8 cellular contexts compared by ENCODE assay signal in the genomic region with DNA sequence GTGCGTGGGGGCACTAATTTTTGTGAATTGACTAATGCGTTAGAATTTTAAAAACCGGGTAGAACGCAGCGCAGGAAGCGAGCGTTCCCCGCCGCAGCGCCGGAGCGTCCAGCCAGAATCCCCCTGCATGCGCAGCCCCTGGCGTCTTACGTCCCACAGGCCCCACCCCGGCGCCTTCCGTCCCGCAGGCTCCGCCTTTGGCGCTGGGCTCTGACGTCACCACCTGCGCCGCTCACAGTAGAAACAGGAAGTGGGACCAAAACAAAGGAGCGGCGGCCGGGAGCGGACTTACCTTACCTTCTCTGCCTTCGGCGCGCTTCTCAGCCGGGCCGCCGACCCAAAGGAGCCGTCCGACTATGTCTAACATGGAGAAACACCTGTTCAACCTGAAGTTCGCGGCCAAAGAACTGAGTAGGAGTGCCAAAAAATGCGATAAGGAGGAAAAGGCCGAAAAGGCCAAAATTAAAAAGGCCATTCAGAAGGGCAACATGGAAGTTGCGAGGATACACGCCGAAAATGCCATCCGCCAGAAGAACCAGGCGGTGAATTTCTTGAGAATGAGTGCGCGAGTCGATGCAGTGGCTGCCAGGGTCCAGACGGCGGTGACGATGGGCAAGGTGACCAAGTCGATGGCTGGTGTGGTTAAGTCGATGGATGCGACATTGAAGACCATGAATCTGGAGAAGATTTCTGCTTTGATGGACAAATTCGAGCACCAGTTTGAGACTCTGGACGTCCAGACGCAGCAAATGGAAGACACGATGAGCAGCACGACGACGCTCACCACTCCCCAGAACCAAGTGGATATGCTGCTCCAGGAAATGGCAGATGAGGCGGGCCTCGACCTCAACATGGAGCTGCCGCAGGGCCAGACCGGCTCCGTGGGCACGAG. TPM values are rescaled to one million over a fixed set of nuclear protein-coding genes. Genes with fewer than 3 reads are reported as not detected.
DNase-seq lines count a peak whose midpoint lies in the region; ATAC-seq and TF ChIP-seq lines count a peak whose summit lies in the region.

A gene with protein sequence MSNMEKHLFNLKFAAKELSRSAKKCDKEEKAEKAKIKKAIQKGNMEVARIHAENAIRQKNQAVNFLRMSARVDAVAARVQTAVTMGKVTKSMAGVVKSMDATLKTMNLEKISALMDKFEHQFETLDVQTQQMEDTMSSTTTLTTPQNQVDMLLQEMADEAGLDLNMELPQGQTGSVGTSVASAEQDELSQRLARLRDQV (plus strand): TSS at position 258 of the 892 bp plus-strand sequence. CDS start 99 bp downstream, at position 357.

- TF ChIP-seq CTCF in PC-3 (conservative IDR thresholded peaks at IDR 0.05; ENCODE audit: low read depth, low read length) (no peak), epithelial cell of proximal tubule (conservative IDR thresholded peaks at IDR 0.05; ENCODE audit: low read depth, low read length) (no peak)

- TSS peak; percentile 81 for BruUV-seq in PC-3 (replicated peaks; lab: Mats Ljungman, UMichigan)

- no peaks in the 10 kb centered on the region for H3K36me3 ChIP-seq in PC-3 (ENCODE audit: low read depth, low read length)
- H3K36me3 ChIP-seq in mucosa of rectum (ENCODE audit: control insufficient read depth in 2 of 2, insufficient read depth in 2 of 2, low read length in 2 of 2) = peaks cover 0 to 3% of the 10 kb centered on the region in 2 donors

- CTCF ChIA-PET in PC-3 (lab: Charles Lee) = interaction anchor here (1.0 kb wide), 1 partner anchor 20 kb away, joined by 3 read pairs; no protein-coding TSS in a partner anchor

- peaks cover 18% of the 10 kb centered on the region for H4K20me1 ChIP-seq in PC-3 (ENCODE audit: low read length)

- no peak for TF ChIP-seq RAD21 in Ishikawa (IDR thresholded peaks at IDR 0.05; ENCODE audit: low read depth)

- H3K27me3 ChIP-seq in PC-3 (ENCODE audit: low read length) (no peaks in the 10 kb centered on the region), mucosa of rectum (ENCODE audit: control insufficient read depth in 2 of 2, insufficient read depth in 2 of 2, low read length in 2 of 2) (no peaks in the 10 kb centered on the region)

- H3K79me2 ChIP-seq in PC-3 (ENCODE audit: low read length) = peaks cover 50% of the 10 kb centered on the region

- POLR2A ChIA-PET in PC-3 (lab: Charles Lee; ENCODE audit: unreplicated experiment) = interaction anchor here (0.6 to 1.0 kb wide), 2 partner anchors 8 to 124 kb away, joined by 4 to 7 read pairs; no protein-coding TSS in a partner anchor

- DNase-seq in DMS 273 treated with DMSO at 0.1 percent for 48 hours (lab: John Stamatoyannopoulos, UW) = peak; percentile 76
- DNase-seq in PC-3 = peak; percentile 97
- DNase-seq in activated T-cell treated with anti-CD3 and anti-CD28 coated beads, Interleukin-2, amount 50 U/mL, for 1 hour = peak; percentile 98
- peak; percentile 66 for DNase-seq in epithelial cell of proximal tubule (ENCODE audit: low read depth)
- peak; percentile 98 for DNase-seq in stimulated activated CD8-positive, alpha-beta memory T cell treated with anti-CD3 and anti-CD28 coated beads, Interleukin-4, amount 100 ng/mL, for 48 hours

- no peaks in the 10 kb centered on the region for H3F3A ChIP-seq in PC-3 (ENCODE audit: low read length, unreplicated experiment)

- peak within 1 kb of the TSS; percentile 94 for H3K9ac ChIP-seq in PC-3 (ENCODE audit: low read length)
- peak within 1 kb of the TSS; percentile 96 to 100 for H3K9ac ChIP-seq in mucosa of rectum (ENCODE audit: low read depth in 1 of 2, low read length in 2 of 2)

- H2AFZ ChIP-seq in PC-3 (ENCODE audit: low read length) = peak within 1 kb of the TSS; percentile 58

- H3K9me2 ChIP-seq in PC-3 (replicated peaks; ENCODE audit: low read length) = no peaks in the 10 kb centered on the region

- ATAC-seq in GM21529 (IDR thresholded peaks at IDR 0.05; ENCODE audit: unreplicated experiment) = peak; percentile 92
- ATAC-seq in PC-3 = peak; percentile 84

- TF ChIP-seq EP300 in Ishikawa (IDR thresholded peaks at IDR 0.05; ENCODE audit: borderline replicate concordance) = peak; percentile 55; the same call in 1 of the 2 replicates

- no peaks in the 10 kb centered on the region for H3K9me3 ChIP-seq in PC-3 (ENCODE audit: low read length)
- no peaks in the 10 kb centered on the region for H3K9me3 ChIP-seq in mucosa of rectum (ENCODE audit: control insufficient read depth in 2 of 2, low read length in 2 of 2)

- peak within 1 kb of the TSS; percentile 89 for H3K4me2 ChIP-seq in PC-3 (ENCODE audit: low read length)

- H3K27ac ChIP-seq in PC-3 (ENCODE audit: low read length) = peak within 1 kb of the TSS; percentile 96
- peak within 1 kb of the TSS; percentile 95 to 97 for H3K27ac ChIP-seq in mucosa of rectum (ENCODE audit: low read depth in 2 of 2, low read length in 2 of 2)

- H3K4me3 ChIP-seq in PC-3 (ENCODE audit: low read length) (peak within 1 kb of the TSS; percentile 91), epithelial cell of proximal tubule (ENCODE audit: low read depth, low read length) (peak within 1 kb of the TSS; percentile 77), mucosa of rectum (ENCODE audit: low read length in 2 of 2) (peak within 1 kb of the TSS; percentile 91 to 99)

- H3K4me1 ChIP-seq in PC-3 (ENCODE audit: insufficient read depth, low read length) = peaks cover 36% of the 10 kb centered on the region
- H3K4me1 ChIP-seq in mucosa of rectum (ENCODE audit: control insufficient read depth in 2 of 2, insufficient read depth in 2 of 2, low read length in 2 of 2) = peaks cover 22 to 24% of the 10 kb centered on the region in 2 donors

- intact Hi-C loops in PC-3 (cut with micrococcal nuclease) = loop anchor here (2.0 to 5.0 kb wide), 5 partner anchors 21 to 119 kb away; a partner anchor contains a TSS

TF ChIP-seq in Ishikawa, 13 proteins besides CTCF, POLR2A, EP300 and RAD21:
- TF ChIP-seq ZBTB7A (IDR thresholded peaks at IDR 0.05; ENCODE audit: low read depth) = peak; percentile 78; the same call in 1 of the 2 replicates
- TF ChIP-seq, protein P1, sequence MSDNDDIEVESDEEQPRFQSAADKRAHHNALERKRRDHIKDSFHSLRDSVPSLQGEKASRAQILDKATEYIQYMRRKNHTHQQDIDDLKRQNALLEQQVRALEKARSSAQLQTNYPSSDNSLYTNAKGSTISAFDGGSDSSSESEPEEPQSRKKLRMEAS (IDR thresholded peaks at IDR 0.05) = peak; percentile 81
- no peak for TF ChIP-seq EGR1 (IDR thresholded peaks at IDR 0.05)
- TF ChIP-seq TCF12 (IDR thresholded peaks at IDR 0.05; ENCODE audit: low read depth) = peak; percentile 83
- TF ChIP-seq, protein P2, sequence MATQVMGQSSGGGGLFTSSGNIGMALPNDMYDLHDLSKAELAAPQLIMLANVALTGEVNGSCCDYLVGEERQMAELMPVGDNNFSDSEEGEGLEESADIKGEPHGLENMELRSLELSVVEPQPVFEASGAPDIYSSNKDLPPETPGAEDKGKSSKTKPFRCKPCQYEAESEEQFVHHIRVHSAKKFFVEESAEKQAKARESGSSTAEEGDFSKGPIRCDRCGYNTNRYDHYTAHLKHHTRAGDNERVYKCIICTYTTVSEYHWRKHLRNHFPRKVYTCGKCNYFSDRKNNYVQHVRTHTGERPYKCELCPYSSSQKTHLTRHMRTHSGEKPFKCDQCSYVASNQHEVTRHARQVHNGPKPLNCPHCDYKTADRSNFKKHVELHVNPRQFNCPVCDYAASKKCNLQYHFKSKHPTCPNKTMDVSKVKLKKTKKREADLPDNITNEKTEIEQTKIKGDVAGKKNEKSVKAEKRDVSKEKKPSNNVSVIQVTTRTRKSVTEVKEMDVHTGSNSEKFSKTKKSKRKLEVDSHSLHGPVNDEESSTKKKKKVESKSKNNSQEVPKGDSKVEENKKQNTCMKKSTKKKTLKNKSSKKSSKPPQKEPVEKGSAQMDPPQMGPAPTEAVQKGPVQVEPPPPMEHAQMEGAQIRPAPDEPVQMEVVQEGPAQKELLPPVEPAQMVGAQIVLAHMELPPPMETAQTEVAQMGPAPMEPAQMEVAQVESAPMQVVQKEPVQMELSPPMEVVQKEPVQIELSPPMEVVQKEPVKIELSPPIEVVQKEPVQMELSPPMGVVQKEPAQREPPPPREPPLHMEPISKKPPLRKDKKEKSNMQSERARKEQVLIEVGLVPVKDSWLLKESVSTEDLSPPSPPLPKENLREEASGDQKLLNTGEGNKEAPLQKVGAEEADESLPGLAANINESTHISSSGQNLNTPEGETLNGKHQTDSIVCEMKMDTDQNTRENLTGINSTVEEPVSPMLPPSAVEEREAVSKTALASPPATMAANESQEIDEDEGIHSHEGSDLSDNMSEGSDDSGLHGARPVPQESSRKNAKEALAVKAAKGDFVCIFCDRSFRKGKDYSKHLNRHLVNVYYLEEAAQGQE (IDR thresholded peaks at IDR 0.05; ENCODE audit: low read depth) = no peak
- peak; percentile 46; the same call in 1 of the 2 replicates for TF ChIP-seq TEAD4 (IDR thresholded peaks at IDR 0.05)
- peak; percentile 6; the same call in 1 of the 2 replicates for TF ChIP-seq CEBPB (IDR thresholded peaks at IDR 0.05)
- TF ChIP-seq TAF1 (IDR thresholded peaks at IDR 0.05; ENCODE audit: low read depth) = peak; percentile 90
- TF ChIP-seq YY1 (IDR thresholded peaks at IDR 0.05; ENCODE audit: low read depth) = 0 out of 2 replicates have a peak, but pooled peaks have one; percentile 36
- TF ChIP-seq, protein P3, sequence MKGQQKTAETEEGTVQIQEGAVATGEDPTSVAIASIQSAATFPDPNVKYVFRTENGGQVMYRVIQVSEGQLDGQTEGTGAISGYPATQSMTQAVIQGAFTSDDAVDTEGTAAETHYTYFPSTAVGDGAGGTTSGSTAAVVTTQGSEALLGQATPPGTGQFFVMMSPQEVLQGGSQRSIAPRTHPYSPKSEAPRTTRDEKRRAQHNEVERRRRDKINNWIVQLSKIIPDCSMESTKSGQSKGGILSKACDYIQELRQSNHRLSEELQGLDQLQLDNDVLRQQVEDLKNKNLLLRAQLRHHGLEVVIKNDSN (IDR thresholded peaks at IDR 0.05) = 0 out of 2 replicates have a peak, but pooled peaks have one; percentile 2
- TF ChIP-seq CREB1 (IDR thresholded peaks at IDR 0.05; ENCODE audit: low read depth) = peak; percentile 97
- TF ChIP-seq NFIC (IDR thresholded peaks at IDR 0.05) = 0 out of 2 replicates have a peak, but pooled peaks have one; percentile 22
- TF ChIP-seq FOXM1 (IDR thresholded peaks at IDR 0.05; ENCODE audit: borderline replicate concordance, low read depth) = no peak

RNA-seq across cellular contexts. Expression of the gene that starts here (rescaled TPM):
- total RNA-seq in PC-3 (2014; rRNA removed) (81.9 and 89.5 TPM in 2 replicates), epithelial cell of proximal tubule (37.7 and 69.8 TPM in 2 replicates)

Comparison
In these comparisons a context has a peak if more than half of its experiments do, and no peak if none do; other contexts are left out.
1. Peak in every context shown above with its lines: DNase-seq, ATAC-seq, H3K4me3 ChIP-seq and H3K27ac ChIP-seq.